Comparison of ENCODE assay signal across 22 cellular contexts in the genomic region with DNA sequence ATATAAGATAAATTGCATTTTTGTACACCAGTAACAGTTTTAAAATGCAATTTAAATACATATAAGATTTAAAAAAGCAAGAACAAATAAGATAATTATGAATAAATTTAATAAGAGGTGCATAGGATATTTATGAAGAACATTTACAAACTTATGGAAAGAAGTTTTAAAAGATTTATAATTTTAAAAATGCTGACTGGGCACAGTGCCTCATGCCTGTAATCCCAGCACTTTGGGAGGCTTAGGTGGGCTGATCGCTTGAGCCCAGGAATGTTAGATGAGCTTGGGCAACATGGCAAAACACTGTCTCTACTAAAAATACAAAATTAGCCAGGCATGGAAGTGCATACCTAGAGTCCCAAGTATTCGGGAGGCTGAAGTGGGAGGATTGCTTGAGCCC. TPM values are rescaled to one million over a fixed set of nuclear protein-coding genes. Genes with fewer than 3 reads are reported as not detected.
A peak's percentile ranks its signal among the peaks of the same experiment; 100 is the strongest.
DNase-seq lines count a peak whose midpoint lies in the region; ATAC-seq, FAIRE-seq and TF ChIP-seq lines count a peak whose summit lies in the region.
"Had no signal": no experiment of that assay in that cellular context is flagged by ENCODE, and none has a peak within 500 bp of the region (broad histone marks: within the 10 kb centered on the region; RNA-seq: fewer than 3 reads in every experiment).

No MANE protein-coding gene starts in this region.

- TF ChIP-seq RAD21 in IMR-90 (IDR thresholded peaks at IDR 0.05; ENCODE audit: low read length) (no peak), H1 (IDR thresholded peaks at IDR 0.05 in 1 of 2, conservative IDR thresholded peaks at IDR 0.05 in 1 of 2; ENCODE audit: low read depth in 2 of 2, low read length in 2 of 2) (no peak)

- H3K4me1 ChIP-seq in IMR-90 (ENCODE audit: control insufficient read depth, insufficient read depth, low read length) (peaks cover 5% of the 10 kb centered on the region), H1 (replicated peaks in 1 of 4; ENCODE audit: control insufficient read depth in 3 of 4, insufficient read depth in 4 of 4, low read length in 3 of 4) (peaks cover 0 to 7% (median 1%) of the 10 kb centered on the region in 4 experiments; a peak in 3 of 7 replicates)
- H3K4me1 ChIP-seq: BE2C had no signal

- H3K27me3 Mint-ChIP-seq in activated CD4-positive, alpha-beta T cell treated with anti-CD3 and anti-CD28 coated beads, Interleukin-2, amount 10 ng/mL, durations not matched to agents 24 days and 14 days, result peaks cover 15% of the 10 kb centered on the region

- H2AFZ ChIP-seq in IMR-90 (replicated peaks; ENCODE audit: low read length, poor library complexity) (no peak overlapping the region), H1 (ENCODE audit: low read length) (no peak overlapping the region)
- H2AFZ ChIP-seq: GM23248 had no signal

- DNase-seq in activated CD4-positive, alpha-beta T cell treated with anti-CD3 and anti-CD28 coated beads, Interleukin-2, amount 10 ng/mL, durations not matched to agents 24 days and 14 days, result peak; percentile 43
- DNase-seq in activated CD4-positive, alpha-beta T cell treated with anti-CD3 and anti-CD28 coated beads, Interleukin-2, amount 50 U/mL, for 1 hour, result no peak
- DNase-seq in IMR-90, result no peak
- no peak for DNase-seq in H1 (ENCODE audit: low read depth in 1 of 2, low spot score in 2 of 2)
- no peak for DNase-seq in NOMO-1 (lab: John Stamatoyannopoulos, UW; ENCODE audit: unreplicated experiment in 2 of 2)
- DNase-seq: ACHN; AML-193; BE2C; Calu3; CD4-positive, alpha-beta T cell; CD8-positive, alpha-beta memory T cell; DMS53; DMS79 treated with DMSO at 0.1 percent for 48 hours; GM23248; H9 had no signal

- FAIRE-seq in H1 (lab: Jason Lieb, UNC), result no peak
- FAIRE-seq: A204.1, GM12892 had no signal

- no peaks in the 10 kb centered on the region for H3K23me2 ChIP-seq in H1 (ENCODE audit: low read depth, low read length)

- H3K36me3 ChIP-seq in IMR-90 (ENCODE audit: control insufficient read depth, insufficient read depth, low read length) (no peaks in the 10 kb centered on the region), H1 (ENCODE audit: control insufficient read depth in 2 of 4, insufficient read depth in 4 of 4, low read length in 3 of 4) (no peaks in the 10 kb centered on the region)
- H3K36me3 ChIP-seq: BE2C; BLaER1 treated with 17β-estradiol and CSF1 and Interleukin-3, amounts not matched to agents 10 nM and 100 nM had no signal

- H3K4ac ChIP-seq in IMR-90 (ENCODE audit: low read depth, low read length) (no peak overlapping the region), H1 (replicated peaks; ENCODE audit: insufficient read length, low read depth, low read length) (no peak overlapping the region)

- no peak overlapping the region for H2BK12ac ChIP-seq in H1 (ENCODE audit: low read depth, low read length)

- H4K20me1 ChIP-seq in IMR-90 (ENCODE audit: insufficient read depth, low read length) (no peaks in the 10 kb centered on the region), H1 (replicated peaks in 1 of 2; ENCODE audit: control insufficient read depth in 1 of 2, insufficient read depth in 2 of 2, low read length in 2 of 2) (no peaks in the 10 kb centered on the region)
- H4K20me1 ChIP-seq: BLaER1 treated with 17β-estradiol and CSF1 and Interleukin-3, amounts not matched to agents 10 nM and 100 nM had no signal

- peak overlapping the region; percentile 22; the same call in 1 of the 2 replicates for H2AK5ac ChIP-seq in IMR-90 (ENCODE audit: low read depth, low read length)
- H2AK5ac ChIP-seq in H1 (ENCODE audit: low read depth, low read length), result no peak overlapping the region

- H3K4me3 ChIP-seq in IMR-90 (ENCODE audit: insufficient read depth, low read depth, low read length), result no peak overlapping the region
- H3K4me3 ChIP-seq in H1 (ENCODE audit: extremely low read depth in 1 of 4, insufficient read depth in 2 of 4, low read depth in 3 of 4, low read length in 4 of 4), result no peak overlapping the region
- H3K4me3 ChIP-seq: BLaER1 treated with 17β-estradiol and CSF1 and Interleukin-3, amounts not matched to agents 10 nM and 100 nM; GM23248 had no signal

- no peak overlapping the region for H3K4me3 Mint-ChIP-seq in activated CD4-positive, alpha-beta T cell treated with anti-CD3 and anti-CD28 coated beads, Interleukin-2, amount 10 ng/mL, durations not matched to agents 24 days and 14 days
- H3K4me3 Mint-ChIP-seq: CD14-positive monocyte; CD4-positive, alpha-beta T cell; CD8-positive, alpha-beta memory T cell; H9 had no signal

- H3K23ac ChIP-seq in IMR-90 (ENCODE audit: low read depth, low read length) (no peak overlapping the region), H1 (ENCODE audit: insufficient read length) (no peak overlapping the region)

- no peak overlapping the region for H3K18ac ChIP-seq in IMR-90 (ENCODE audit: low read depth, low read length)
- no peak overlapping the region for H3K18ac ChIP-seq in H1 (ENCODE audit: extremely low read depth, low read length)

- H2BK5ac ChIP-seq in IMR-90 (ENCODE audit: low read depth, low read length, poor library complexity, severe bottlenecking), result no peak overlapping the region
- no peak overlapping the region for H2BK5ac ChIP-seq in H1 (ENCODE audit: low read depth, low read length)

- TF ChIP-seq POLR2A in IMR-90 (IDR thresholded peaks at IDR 0.05; ENCODE audit: low read depth, low read length) (no peak), H1 (IDR thresholded peaks at IDR 0.05; ENCODE audit: control extremely low read depth in 1 of 2, low read depth in 2 of 2, low read length in 2 of 2) (no peak)

- H4K91ac ChIP-seq in IMR-90 (ENCODE audit: insufficient read depth, low read depth, low read length) (no peak overlapping the region), H1 (replicated peaks; ENCODE audit: insufficient read length, low read length) (no peak overlapping the region)

- H3K4me1 Mint-ChIP-seq in activated CD4-positive, alpha-beta T cell treated with anti-CD3 and anti-CD28 coated beads, Interleukin-2, amount 10 ng/mL, durations not matched to agents 24 days and 14 days, result peaks cover 7% of the 10 kb centered on the region

- H2BK20ac ChIP-seq in IMR-90 (ENCODE audit: low read depth, low read length), result no peak overlapping the region
- no peak overlapping the region for H2BK20ac ChIP-seq in H1 (ENCODE audit: low read length)

- H3K9me3 ChIP-seq in IMR-90 (ENCODE audit: control insufficient read depth, insufficient read depth, low read length) (no peaks in the 10 kb centered on the region), H1 (ENCODE audit: insufficient read depth in 2 of 2, low read depth in 1 of 2, low read length in 1 of 2) (no peaks in the 10 kb centered on the region)
- H3K9me3 ChIP-seq: BE2C had no signal

- H3K14ac ChIP-seq in IMR-90 (replicated peaks; ENCODE audit: low read depth, low read length) (no peak overlapping the region), H1 (ENCODE audit: insufficient read length) (no peak overlapping the region)

- no peaks in the 10 kb centered on the region for H3K9me3 Mint-ChIP-seq in activated CD4-positive, alpha-beta T cell treated with anti-CD3 and anti-CD28 coated beads, Interleukin-2, amount 10 ng/mL, durations not matched to agents 24 days and 14 days
- H3K9me3 Mint-ChIP-seq: H9 had no signal

- TF ChIP-seq EP300 in H1 (IDR thresholded peaks at IDR 0.05; ENCODE audit: borderline replicate concordance in 1 of 2, low read depth in 2 of 2, low read length in 2 of 2), result no peak

- dilution Hi-C loops in IMR-90 (cut with HindIII; ENCODE audit: low sequenced_read_pairs, unreplicated experiment), result no loop called here

- peaks cover 7% of the 10 kb centered on the region for H3K9me1 ChIP-seq in IMR-90 (ENCODE audit: insufficient read depth, low read length)

- no peak overlapping the region for H3K27ac Mint-ChIP-seq in activated CD4-positive, alpha-beta T cell treated with anti-CD3 and anti-CD28 coated beads, Interleukin-2, amount 10 ng/mL, durations not matched to agents 24 days and 14 days
- H3K27ac Mint-ChIP-seq: CD14-positive monocyte; CD4-positive, alpha-beta T cell; CD8-positive, alpha-beta memory T cell; H9 had no signal

- intact Hi-C loops in activated CD4-positive, alpha-beta T cell treated with anti-CD3 and anti-CD28 coated beads, Interleukin-2, amount 10 ng/mL, durations not matched to agents 24 days and 14 days (cut with micrococcal nuclease), result no loop called here
- intact Hi-C loops in IMR-90 (cut with micrococcal nuclease), result loop anchor here (5.0 kb wide), 1 partner anchor 252 kb away; no protein-coding TSS in a partner anchor

- H2BK120ac ChIP-seq in IMR-90 (ENCODE audit: low read depth, low read length) (no peak overlapping the region), H1 (replicated peaks; ENCODE audit: low read depth, low read length) (no peak overlapping the region)

- ATAC-seq in IMR-90 (ENCODE audit: low read depth) (no peak), GM19455 (IDR thresholded peaks at IDR 0.05; ENCODE audit: unreplicated experiment) (no peak)
- ATAC-seq: HCT116 had no signal

- H4K8ac ChIP-seq in IMR-90 (ENCODE audit: low read depth in 2 of 2, low read length in 2 of 2), result no peak overlapping the region
- H4K8ac ChIP-seq in H1 (ENCODE audit: extremely low read depth, insufficient read depth, low read length), result no peak overlapping the region

- TF ChIP-seq CTCF in IMR-90 (conservative IDR thresholded peaks at IDR 0.05; ENCODE audit: low read depth, low read length) (no peak), H1 (IDR thresholded peaks at IDR 0.05; ENCODE audit: control extremely low read depth in 1 of 3, insufficient read depth in 1 of 3, low read depth in 1 of 3, low read length in 3 of 3) (no peak)

- WGBS in IMR-90 (ENCODE audit: extremely low coverage in 2 of 2, insufficient read length in 1 of 2), 2 experiments, result no CpG with 5 or more reads among the region's 2 CpGs
- 84% methylated on average over 2 of the region's 2 CpGs; no CpG with 5 or more reads in 1 of the 2 experiments for WGBS in H1 (ENCODE audit: extremely low coverage in 1 of 2, insufficient coverage in 1 of 2, insufficient read length in 1 of 2, insufficient replicate concordance in 2 of 2, low coverage in 1 of 2, low lambda C conversion rate in 2 of 2, missing lambda C conversion rate in 1 of 2), 2 experiments

- in situ Hi-C loops in IMR-90 (cut with MboI; ENCODE audit: low sequenced_read_pairs), result loop anchor here (10.0 kb wide), 2 partner anchors 370 to 550 kb away; no protein-coding TSS in a partner anchor

- BruUV-seq in IMR-90 (replicated peaks; lab: Mats Ljungman, UMichigan), result no TSS peak

- H3K56ac ChIP-seq in IMR-90 (ENCODE audit: extremely low read depth, insufficient read depth, low read length) (no peak overlapping the region), H1 (replicated peaks; ENCODE audit: insufficient read length, low read depth, low read length) (no peak overlapping the region)

- H3K79me1 ChIP-seq in IMR-90 (ENCODE audit: low read depth in 1 of 2, low read length in 2 of 2), result peaks cover 0 to 5% of the 10 kb centered on the region in 2 experiments; a peak in 1 of 4 replicates
- H3K79me1 ChIP-seq in H1 (ENCODE audit: low read depth, low read length), result no peaks in the 10 kb centered on the region

- no peak overlapping the region for H4K5ac ChIP-seq in IMR-90 (ENCODE audit: low read depth, low read length)
- no peak overlapping the region for H4K5ac ChIP-seq in H1 (ENCODE audit: insufficient read length, low read depth, low read length)

- H3K79me2 ChIP-seq in H1 (ENCODE audit: control insufficient read depth in 1 of 2, insufficient read depth in 2 of 2, low read length in 2 of 2), result no peaks in the 10 kb centered on the region

- H3K27ac ChIP-seq in IMR-90 (ENCODE audit: insufficient read depth, low read length), result no peak overlapping the region
- H3K27ac ChIP-seq in H1 (ENCODE audit: low read depth, low read length), result no peak overlapping the region
- H3K27ac ChIP-seq: 22Rv1; BLaER1 treated with 17β-estradiol and CSF1 and Interleukin-3, amounts not matched to agents 10 nM and 100 nM; GM23248 had no signal

- H3K9ac ChIP-seq in IMR-90 (ENCODE audit: low read depth, low read length) (no peak overlapping the region), H1 (replicated peaks in 1 of 4; ENCODE audit: extremely low read depth in 1 of 4, low read depth in 3 of 4, low read length in 3 of 4) (no peak overlapping the region)
- H3K9ac ChIP-seq: BLaER1 treated with 17β-estradiol and CSF1 and Interleukin-3, amounts not matched to agents 10 nM and 100 nM; GM23248 had no signal

- H3K4me2 ChIP-seq in IMR-90 (ENCODE audit: low read depth, low read length), result no peak overlapping the region
- no peak overlapping the region for H3K4me2 ChIP-seq in H1 (ENCODE audit: insufficient read depth in 1 of 2, low read depth in 2 of 2, low read length in 2 of 2)
- H3K4me2 ChIP-seq: BLaER1 treated with 17β-estradiol and CSF1 and Interleukin-3, amounts not matched to agents 10 nM and 100 nM had no signal

- POLR2A ChIA-PET in IMR-90 (lab: Charles Lee; ENCODE audit: unreplicated experiment) (no interaction called here), H1 (lab: Charles Lee; ENCODE audit: partially characterized antibody) (no interaction called here)

- H3K27me3 ChIP-seq in IMR-90 (ENCODE audit: control insufficient read depth, insufficient read depth, low read length) (no peaks in the 10 kb centered on the region), H1 (replicated peaks in 1 of 4; ENCODE audit: control insufficient read depth in 3 of 4, extremely low read depth in 1 of 4, insufficient read depth in 3 of 4, low read length in 3 of 4) (no peaks in the 10 kb centered on the region)
- H3K27me3 ChIP-seq: BE2C; BLaER1 treated with 17β-estradiol and CSF1 and Interleukin-3, amounts not matched to agents 10 nM and 100 nM had no signal

- CTCF ChIA-PET in IMR-90 (lab: Yijun Ruan, JAX) (no interaction called here), H1 (lab: Charles Lee; ENCODE audit: partially characterized antibody) (interaction anchor here (0.7 to 1.3 kb wide), 3 partner anchors 215 to 318 kb away, joined by 3 read pairs; no protein-coding TSS in a partner anchor)

- H3K36me3 Mint-ChIP-seq in activated CD4-positive, alpha-beta T cell treated with anti-CD3 and anti-CD28 coated beads, Interleukin-2, amount 10 ng/mL, durations not matched to agents 24 days and 14 days (ENCODE audit: low read depth), result no peaks in the 10 kb centered on the region
- H3K36me3 Mint-ChIP-seq: CD14-positive monocyte had no signal

- H2BK15ac ChIP-seq in IMR-90 (ENCODE audit: low read depth, low read length) (no peak overlapping the region), H1 (ENCODE audit: low read length) (no peak overlapping the region)

- H2AK9ac ChIP-seq in IMR-90 (replicated peaks; ENCODE audit: low read depth, low read length, poor library complexity), result no peak overlapping the region

RNA-seq across cellular contexts. Expression of a gene that starts 37.8 kb away (rescaled TPM):
- total RNA-seq in activated CD4-positive, alpha-beta T cell treated with anti-CD3 and anti-CD28 coated beads, Interleukin-2, amount 10 ng/mL, durations not matched to agents 24 days and 14 days, result 7.4 and 7.8 TPM in 2 replicates
- not detected in 2 replicates for total RNA-seq in IMR-90 (2012; rRNA removed)
- polyA plus RNA-seq in IMR-90 (2012; rRNA removed) (not detected in 2 replicates), H1 (2011; rRNA removed) (0.09 TPM in 2 replicates)
- not detected in 2 replicates for polyA plus RNA-seq in IMR-90 (2012; cell fraction: cytosol; rRNA removed)
- polyA plus RNA-seq in IMR-90 (2012; cell fraction: nucleus; rRNA removed; ENCODE audit: low replicate concordance), result not detected in 2 replicates
- total RNA-seq in H1 (2021; fragmentation: NEBNext Ultra II Directional; extraction: Animal tissue kit (Norgen Biotek cat#: 25700)), result 0.47 and 0.50 TPM in 2 replicates
- 0.13 TPM for polyA plus RNA-seq in H1 (2011; cell fraction: cytosol; rRNA removed)
- 0.11 TPM for polyA plus RNA-seq in H1 (2011; cell fraction: nucleus; rRNA removed)
- 0.18 to 0.91 TPM (median 0.46 TPM) in 4 replicates for polyA plus RNA-seq in H1 (2012, experiment 1 of 2)
- 0.73 TPM for polyA plus RNA-seq in H1 (2012, experiment 2 of 2)
- polyA plus RNA-seq in H1 (2013, experiment 1 of 2), result 0.26 TPM
- 0.18 TPM for polyA plus RNA-seq in H1 (2013, experiment 2 of 2)
- polyA minus RNA-seq in H1 (2011; rRNA and poly(A)+ RNA removed), result 0.25 and 0.37 TPM in 2 replicates
- polyA minus RNA-seq in H1 (2011; cell fraction: cytosol; rRNA and poly(A)+ RNA removed), result not detected
- 0.40 TPM for polyA minus RNA-seq in H1 (2011; cell fraction: nucleus; rRNA and poly(A)+ RNA removed)
- polyA plus RNA-seq: GM23248 had no signal
